In genomic region chr15:95645791-95646338, GRCh38 we compare ENCODE assay signal across 8 cellular contexts.
"Had no signal": no experiment of that assay in that cellular context is flagged by ENCODE, and none has a peak within 500 bp of the region (broad histone marks: within the 10 kb centered on the region; RNA-seq: fewer than 3 reads in every experiment).

No MANE protein-coding gene starts in this region.

- ATAC-seq: GM23338 had no signal

- H3K4me3 Mint-ChIP-seq: GM23338, H9, IgD-negative memory B cell had no signal

- H2AFZ ChIP-seq: GM23338 had no signal

- FAIRE-seq: H1, H54, HTR-8/SVneo had no signal

- H3K4me1 Mint-ChIP-seq: GM23338, H9, IgD-negative memory B cell had no signal

- H3K27me3 Mint-ChIP-seq: IgD-negative memory B cell had no signal

- H3K36me3 Mint-ChIP-seq: IgD-negative memory B cell had no signal

- H3K9me3 Mint-ChIP-seq: GM23338, H9, IgD-negative memory B cell had no signal

- H3K4me3 ChIP-seq: GM23338 had no signal

- H3K27ac Mint-ChIP-seq: GM23338, H9 had no signal

- DNase-seq: H9, HCEC 1CT, KG1 had no signal

- H3K4me2 ChIP-seq: GM23338 had no signal
